Comparison of ENCODE assay signal across 8 cellular contexts in genomic region chr5:111461261-111461671, GRCh38. TPM values are rescaled to one million over a fixed set of nuclear protein-coding genes. Genes with fewer than 3 reads are reported as not detected.
DNase-seq lines count a peak whose midpoint lies in the region; ATAC-seq and TF ChIP-seq lines count a peak whose summit lies in the region.

No MANE protein-coding gene starts in this region.

- no peak for TF ChIP-seq CTCF in vagina (IDR thresholded peaks at IDR 0.05)

- no peak for TF ChIP-seq POLR2A in vagina (IDR thresholded peaks at IDR 0.05)

- peak; percentile 48 for DNase-seq in ELR (ENCODE audit: low read depth)
- DNase-seq in amniotic epithelial cell (ENCODE audit: low read depth), result peak; percentile 50
- DNase-seq in medulla oblongata (ENCODE audit: extremely low spot score), result peak; percentile 41
- DNase-seq in NCI-H1105 treated with DMSO at 0.1 percent for 48 hours (lab: John Stamatoyannopoulos, UW), result no peak
- DNase-seq in vagina (ENCODE audit: extremely low spot score in 2 of 2), result no peak

- H3K36me3 ChIP-seq in HUES48 (ENCODE audit: control insufficient read depth, insufficient read depth, low read length) (no peaks in the 10 kb centered on the region), vagina (no peaks in the 10 kb centered on the region)

- H3K4me1 ChIP-seq in HUES48 (ENCODE audit: control insufficient read depth, insufficient read depth, low read length), result peaks cover 12% of the 10 kb centered on the region
- no peaks in the 10 kb centered on the region for H3K4me1 ChIP-seq in vagina

- intact Hi-C loops in vagina (cut with DNase I), result no loop called here

- no peaks in the 10 kb centered on the region for H3K27me3 ChIP-seq in HUES48 (ENCODE audit: control insufficient read depth, insufficient read depth, low read length)
- H3K27me3 ChIP-seq in vagina, result no peaks in the 10 kb centered on the region

- ATAC-seq in GM19328 (IDR thresholded peaks at IDR 0.05; ENCODE audit: unreplicated experiment) (no peak), HG03469 (IDR thresholded peaks at IDR 0.05; ENCODE audit: unreplicated experiment) (no peak)

- H3K9me3 ChIP-seq in HUES48 (ENCODE audit: control insufficient read depth, insufficient read depth, low read length) (no peaks in the 10 kb centered on the region), vagina (no peaks in the 10 kb centered on the region)

- H3K4me3 ChIP-seq in HUES48 (ENCODE audit: low read depth, low read length), result no peak overlapping the region
- H3K4me3 ChIP-seq in vagina, result no peak overlapping the region

- no peak overlapping the region for H3K9ac ChIP-seq in HUES48 (ENCODE audit: low read depth, low read length)

- peak overlapping the region; percentile 11 for H3K27ac ChIP-seq in HUES48 (ENCODE audit: low read depth, low read length)
- no peak overlapping the region for H3K27ac ChIP-seq in vagina

RNA-seq across cellular contexts. Expression of gene STARD4, which starts 51.1 kb away (rescaled TPM):
- 18.9 TPM for total RNA-seq in vagina

Comparison
In these comparisons a context has a peak if more than half of its experiments do, and no peak if none do; other contexts are left out.
1. DNase-seq: peak in ELR (single experiment), amniotic epithelial cell (single experiment) and medulla oblongata (single experiment); none in NCI-H1105 treated with DMSO at 0.1 percent for 48 hours (single experiment) and vagina (0 of 2).